Comparison of ENCODE assay signal across 8 cellular contexts in the genomic region with DNA sequence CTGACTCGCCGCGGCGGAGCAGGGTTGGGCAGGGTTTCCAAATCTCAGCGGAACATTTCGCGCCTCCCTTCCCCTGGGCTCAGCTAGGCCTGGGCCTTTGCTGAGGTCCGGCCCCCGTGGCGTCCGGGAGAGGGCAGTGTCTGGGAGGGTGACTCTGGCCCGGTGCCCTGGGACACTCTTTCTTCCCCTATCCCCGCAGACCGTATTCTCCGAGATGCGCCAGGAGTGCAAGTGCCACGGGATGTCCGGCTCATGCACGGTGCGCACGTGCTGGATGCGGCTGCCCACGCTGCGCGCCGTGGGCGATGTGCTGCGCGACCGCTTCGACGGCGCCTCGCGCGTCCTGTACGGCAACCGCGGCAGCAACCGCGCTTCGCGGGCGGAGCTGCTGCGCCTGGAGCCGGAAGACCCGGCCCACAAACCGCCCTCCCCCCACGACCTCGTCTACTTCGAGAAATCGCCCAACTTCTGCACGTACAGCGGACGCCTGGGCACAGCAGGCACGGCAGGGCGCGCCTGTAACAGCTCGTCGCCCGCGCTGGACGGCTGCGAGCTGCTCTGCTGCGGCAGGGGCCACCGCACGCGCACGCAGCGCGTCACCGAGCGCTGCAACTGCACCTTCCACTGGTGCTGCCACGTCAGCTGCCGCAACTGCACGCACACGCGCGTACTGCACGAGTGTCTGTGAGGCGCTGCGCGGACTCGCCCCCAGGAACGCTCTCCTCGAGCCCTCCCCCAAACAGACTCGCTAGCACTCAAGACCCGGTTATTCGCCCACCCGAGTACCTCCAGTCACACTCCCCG. TPM values are rescaled to one million over a fixed set of nuclear protein-coding genes. Genes with fewer than 3 reads are reported as not detected.
DNase-seq lines count a peak whose midpoint lies in the region; ATAC-seq and TF ChIP-seq lines count a peak whose summit lies in the region.

No MANE protein-coding gene starts in this region.

- TF ChIP-seq CTCF in GM12872 (IDR thresholded peaks at IDR 0.05; ENCODE audit: insufficient read depth, low read depth, low read length) (peak; percentile 20; the same call in 2 of the 3 replicates), nephron (IDR thresholded peaks at IDR 0.05; ENCODE audit: unreplicated experiment in 3 of 3) (peak in 2 of 3 experiments; percentile 9 to 26)

- H3K4me3 Mint-ChIP-seq in T-helper 17 cell: peak overlapping the region; percentile 92
- peak overlapping the region; percentile 68 to 78 (median 73) for H3K4me3 Mint-ChIP-seq in nephron

- no peaks in the 10 kb centered on the region for H3K9me3 ChIP-seq in T-helper 17 cell (ENCODE audit: control insufficient read depth, low read length, poor library complexity, severe bottlenecking)

- peak in 2 of 3 donors; percentile 47 to 51 for DNase-seq in T-helper 17 cell
- peak; percentile 76 for DNase-seq in ecto neural progenitor cell (ENCODE audit: low spot score)
- DNase-seq in NCI-H1048 (lab: John Stamatoyannopoulos, UW): no peak
- DNase-seq in NCI-H1105 (lab: John Stamatoyannopoulos, UW): no peak
- no peak for DNase-seq in NCI-H345 treated with DMSO at 0.1 percent for 48 hours (lab: John Stamatoyannopoulos, UW; ENCODE audit: unreplicated experiment)

- H3K36me3 Mint-ChIP-seq in T-helper 17 cell (ENCODE audit: low read depth) (peaks cover 3% of the 10 kb centered on the region), nephron (ENCODE audit: low read depth) (peaks cover 6% of the 10 kb centered on the region)

- no peaks in the 10 kb centered on the region for H3K9me3 Mint-ChIP-seq in nephron

- H3K27me3 Mint-ChIP-seq in T-helper 17 cell: peaks cover 23% of the 10 kb centered on the region
- peaks cover 100% of the 10 kb centered on the region for H3K27me3 Mint-ChIP-seq in nephron (ENCODE audit: low read depth)

- peak overlapping the region; percentile 92 for H3K27ac Mint-ChIP-seq in T-helper 17 cell
- no peak overlapping the region for H3K27ac Mint-ChIP-seq in nephron

- ATAC-seq in T-helper 17 cell: peak; percentile 52
- no peak for ATAC-seq in HG03280 (IDR thresholded peaks at IDR 0.05; ENCODE audit: unreplicated experiment)

- H3K4me1 Mint-ChIP-seq in T-helper 17 cell (peaks cover 39% of the 10 kb centered on the region), nephron (peaks cover 70% of the 10 kb centered on the region)

RNA-seq across cellular contexts. Expression of gene WNT1, which starts 3.0 kb away (rescaled TPM):
- 1 to 10 TPM; 2.2 to 2.3 TPM for total RNA-seq in T-helper 17 cell

RNA-seq across cellular contexts. Expression of gene WNT10B, which starts 9.6 kb away (rescaled TPM):
- total RNA-seq in T-helper 17 cell: 10 to 100 TPM; 13.8 to 17.6 TPM

RNA-seq across cellular contexts. Expression of gene DDN, which starts 18.0 kb away (rescaled TPM):
- total RNA-seq in T-helper 17 cell: under 1 TPM; 0.62 to 0.70 TPM

RNA-seq across cellular contexts. Expression of gene ARF3, which starts 23.9 kb away (rescaled TPM):
- total RNA-seq in T-helper 17 cell: 100 to 1,000 TPM in 1 of 2 donors, 10 to 100 TPM in 1; 80.1 to 111 TPM

RNA-seq across cellular contexts. Expression of gene PRKAG1, which starts 37.4 kb away (rescaled TPM):
- 10 to 100 TPM; 41.4 to 47.7 TPM for total RNA-seq in T-helper 17 cell

Comparison
In these comparisons a context has a peak if more than half of its experiments do, and no peak if none do; other contexts are left out.
1. DNase-seq: peak in T-helper 17 cell (2 of 3) and ecto neural progenitor cell (single experiment); none in NCI-H1048 (single experiment), NCI-H1105 (single experiment) and NCI-H345 treated with DMSO at 0.1 percent for 48 hours (single experiment).